Comparison of ENCODE assay signal across 32 cellular contexts in the genomic region with DNA sequence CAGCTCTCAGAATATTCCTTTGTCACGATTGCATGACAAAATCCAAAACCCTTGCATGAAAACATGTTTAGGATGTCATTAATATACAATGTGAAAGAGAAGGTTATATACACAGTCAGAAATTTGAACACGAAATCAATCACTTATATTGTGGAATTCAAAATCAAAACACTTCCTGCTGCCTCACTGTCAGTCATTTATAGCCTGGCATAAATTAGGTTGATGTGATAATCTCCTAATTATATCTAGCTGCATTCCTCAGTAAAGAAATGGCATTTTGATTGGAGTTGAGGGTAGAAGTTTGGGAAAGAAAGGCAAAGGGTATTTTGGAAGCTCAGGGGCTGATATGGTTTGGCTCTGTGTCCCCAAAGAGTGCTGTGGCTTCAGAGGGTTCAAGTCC. TPM values are rescaled to one million over a fixed set of nuclear protein-coding genes. Genes with fewer than 3 reads are reported as not detected.
"Had no signal": no experiment of that assay in that cellular context is flagged by ENCODE, and none has a peak within 500 bp of the region (broad histone marks: within the 10 kb centered on the region; RNA-seq: fewer than 3 reads in every experiment).

No MANE protein-coding gene starts in this region.

- H3K9me3 Mint-ChIP-seq: activated B cell treated with CpG ODN at 0.5 μM for 24 hours; activated CD8-positive, alpha-beta T cell treated with anti-CD3 and anti-CD28 coated beads for 36 hours; activated T-cell treated with anti-CD3 and anti-CD28 coated beads, Interleukin-2, amount 50 U/mL, for 4 hours; activated T-helper 17 cell treated with anti-CD3 and anti-CD28 coated beads, Interleukin-2, amount 50 U/mL, for 72 hours; central memory CD8-positive, alpha-beta T cell; effector memory CD8-positive, alpha-beta T cell had no signal

- H3K27ac ChIP-seq: brain microvascular endothelial cell, coronary artery, esophagus muscularis mucosa, gastroesophageal sphincter, VCaP had no signal

- H3K27me3 Mint-ChIP-seq: activated B cell treated with CpG ODN at 0.5 μM for 24 hours had no signal

- ATAC-seq: activated CD4-positive, CD25-positive, alpha-beta regulatory T cell treated with anti-CD3 and anti-CD28 coated beads, Interleukin-2, amount 50 U/mL, for 24 hours; activated CD8-positive, alpha-beta T cell treated with anti-CD3 and anti-CD28 coated beads for 36 hours; activated T-cell treated with anti-CD3 and anti-CD28 coated beads, Interleukin-2, amount 50 U/mL, for 4 hours; activated T-helper 17 cell treated with anti-CD3 and anti-CD28 coated beads, Interleukin-2, amount 50 U/mL, for 72 hours; effector memory CD8-positive, alpha-beta T cell; gastroesophageal sphincter had no signal

- H3K36me3 Mint-ChIP-seq: activated naive CD8-positive, alpha-beta T cell had no signal

- H3K4me3 Mint-ChIP-seq: activated B cell treated with CpG ODN at 0.5 μM for 24 hours; activated CD8-positive, alpha-beta T cell treated with anti-CD3 and anti-CD28 coated beads for 36 hours; activated naive CD8-positive, alpha-beta T cell; activated T-cell treated with anti-CD3 and anti-CD28 coated beads, Interleukin-2, amount 50 U/mL, for 4 hours; activated T-helper 17 cell treated with anti-CD3 and anti-CD28 coated beads, Interleukin-2, amount 50 U/mL, for 72 hours; central memory CD8-positive, alpha-beta T cell; effector memory CD8-positive, alpha-beta T cell had no signal

- H3K4me3 ChIP-seq: coronary artery, esophagus muscularis mucosa, gastroesophageal sphincter had no signal

- H3K27me3 ChIP-seq: brain microvascular endothelial cell, esophagus muscularis mucosa, gastroesophageal sphincter had no signal

- H3K36me3 ChIP-seq: brain microvascular endothelial cell, esophagus muscularis mucosa, gastroesophageal sphincter had no signal

- DNase-seq: activated B cell treated with CpG ODN at 0.5 μM for 24 hours; activated CD4-positive, alpha-beta T cell treated with anti-CD3 and anti-CD28 coated beads for 48 hours; activated CD4-positive, alpha-beta T cell treated with anti-CD3 and anti-CD28 coated beads, Interleukin-2, amount 50 U/mL, for 1 hour; activated CD4-positive, alpha-beta T cell treated with anti-CD3 and anti-CD28 coated beads, Interleukin-2, amount 50 U/mL, for 48 hours; activated CD8-positive, alpha-beta memory T cell treated with anti-CD3 and anti-CD28 coated beads for 24 hours; activated CD8-positive, alpha-beta T cell treated with anti-CD3 and anti-CD28 coated beads for 36 hours; activated effector memory CD4-positive, alpha-beta T cell treated with Interleukin-2 at 50 U/mL for 16 hours; activated gamma-delta T cell treated with Interleukin-2 at 50 U/mL for 16 hours; activated naive CD4-positive, alpha-beta T cell treated with anti-CD3 and anti-CD28 coated beads, Interleukin-2, amount 50 U/mL, for 16 hours; activated naive CD4-positive, alpha-beta T cell treated with Interleukin-2 at 50 U/mL for 16 hours; activated T-cell treated with anti-CD3 and anti-CD28 coated beads, Interleukin-2, amount 50 U/mL, for 4 hours; amniotic stem cell; anterior cingulate cortex; brain microvascular endothelial cell; dermis blood vessel endothelial cell; effector CD4-positive, alpha-beta T cell; effector memory CD8-positive, alpha-beta T cell; erythroblast; foreskin melanocyte; T-helper 2 cell had no signal

- H3K4me1 ChIP-seq: esophagus muscularis mucosa, gastroesophageal sphincter had no signal

- H3K4me1 Mint-ChIP-seq: activated B cell treated with CpG ODN at 0.5 μM for 24 hours; activated T-helper 17 cell treated with anti-CD3 and anti-CD28 coated beads, Interleukin-2, amount 50 U/mL, for 72 hours; central memory CD8-positive, alpha-beta T cell had no signal

- H3K27ac Mint-ChIP-seq: activated B cell treated with CpG ODN at 0.5 μM for 24 hours; activated CD8-positive, alpha-beta T cell treated with anti-CD3 and anti-CD28 coated beads for 36 hours; activated naive CD8-positive, alpha-beta T cell; activated T-helper 17 cell treated with anti-CD3 and anti-CD28 coated beads, Interleukin-2, amount 50 U/mL, for 72 hours; effector memory CD8-positive, alpha-beta T cell had no signal

- H3K9me3 ChIP-seq: esophagus muscularis mucosa, gastroesophageal sphincter had no signal

- FAIRE-seq: astrocyte, bronchial epithelial cell, TTC549 had no signal

RNA-seq across cellular contexts. Expression of gene BEND6, which starts 24.1 kb away (rescaled TPM):
- total RNA-seq: activated B cell treated with CpG ODN at 0.5 μM for 24 hours; activated CD8-positive, alpha-beta T cell treated with anti-CD3 and anti-CD28 coated beads for 36 hours; T-helper 1 cell treated with Interleukin-12 subunit alpha and Interleukin-12 subunit beta and Interleukin-4 antibody, amounts not matched to agents 30 ng/mL and 1 ng/mL, for 36 hours had no signal
